ENCODE assay signal across 8 cellular contexts in the genomic region with DNA sequence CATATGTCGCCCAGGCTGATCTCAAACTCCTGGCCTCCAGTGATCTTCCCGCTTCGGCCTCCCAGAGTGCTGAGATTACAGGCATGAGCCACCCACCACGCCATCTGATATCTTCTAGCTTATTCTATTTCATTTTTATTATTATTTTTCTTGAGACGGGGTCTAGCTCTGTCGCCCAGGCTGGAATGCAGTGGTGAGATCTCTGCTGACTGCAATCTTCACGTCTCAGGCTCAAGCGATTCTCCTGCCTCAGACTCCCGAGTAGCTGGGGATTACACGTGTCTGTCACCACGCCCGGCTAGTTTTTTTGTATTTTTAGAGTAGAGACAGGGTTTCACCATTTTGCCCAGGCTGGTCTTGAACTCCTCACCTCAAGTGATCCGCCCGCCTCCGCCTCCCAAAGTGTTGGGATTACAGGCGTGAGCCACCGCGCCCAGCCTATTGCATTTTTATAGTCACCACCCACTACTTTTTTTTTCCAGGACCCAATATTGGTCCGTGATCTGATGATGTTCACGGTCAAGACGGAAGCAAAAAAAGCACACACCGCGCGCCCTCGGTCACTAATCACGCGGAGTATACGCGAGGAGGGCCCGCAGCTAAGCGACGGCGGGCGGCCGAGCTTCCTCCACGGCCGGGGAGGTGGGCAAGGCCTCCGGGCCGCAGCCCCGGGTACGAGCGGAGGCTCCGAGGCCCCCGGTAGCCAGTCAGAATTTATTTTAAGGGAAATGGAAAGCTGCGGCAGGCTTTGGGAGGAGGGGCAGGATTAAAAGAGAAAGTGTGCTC. TPM values are rescaled to one million over a fixed set of nuclear protein-coding genes. Genes with fewer than 3 reads are reported as not detected.
DNase-seq lines count a peak whose midpoint lies in the region; ATAC-seq and TF ChIP-seq lines count a peak whose summit lies in the region.

No MANE protein-coding gene starts in this region.

- peak overlapping the region; percentile 94 for H3K27ac Mint-ChIP-seq in activated naive CD4-positive, alpha-beta T cell treated with anti-CD3 and anti-CD28 coated beads, Interleukin-2, amount 10 ng/mL, durations not matched to agents 7 days and 5 days
- H3K27ac Mint-ChIP-seq in endodermal cell: peak overlapping the region; percentile 86
- peak overlapping the region; percentile 84 to 97 (median 95) for H3K27ac Mint-ChIP-seq in naive thymus-derived CD4-positive, alpha-beta T cell

- no peaks in the 10 kb centered on the region for H3K9me3 Mint-ChIP-seq in activated naive CD4-positive, alpha-beta T cell treated with anti-CD3 and anti-CD28 coated beads, Interleukin-2, amount 10 ng/mL, durations not matched to agents 7 days and 5 days
- H3K9me3 Mint-ChIP-seq in endodermal cell: no peaks in the 10 kb centered on the region
- peaks cover 0 to 13% (median 2%) of the 10 kb centered on the region in 11 donors for H3K9me3 Mint-ChIP-seq in naive thymus-derived CD4-positive, alpha-beta T cell

- POLR2A ChIA-PET in naive thymus-derived CD4-positive, alpha-beta T cell (lab: Charles Lee): interaction anchor here (0.7 to 7.0 kb wide), 11 partner anchors 13 to 265 kb away, joined by 3 to 109 read pairs (median 8); a partner anchor contains a TSS

- H3K27me3 ChIP-seq in RWPE2 (ENCODE audit: insufficient read depth, poor library complexity, severe bottlenecking): peaks cover 20% of the 10 kb centered on the region
- no peaks in the 10 kb centered on the region for H3K27me3 ChIP-seq in endodermal cell (ENCODE audit: control insufficient read depth, insufficient read depth, low read length, poor library complexity, severe bottlenecking)
- no peaks in the 10 kb centered on the region for H3K27me3 ChIP-seq in naive thymus-derived CD4-positive, alpha-beta T cell (ENCODE audit: control insufficient read depth in 2 of 2, insufficient read depth in 2 of 2, low read length in 2 of 2)

- peaks cover 5% of the 10 kb centered on the region for H3K4me1 ChIP-seq in RWPE2 (ENCODE audit: insufficient read depth, poor library complexity, severe bottlenecking)
- H3K4me1 ChIP-seq in endodermal cell (ENCODE audit: control insufficient read depth, insufficient read depth, low read length): no peaks in the 10 kb centered on the region
- H3K4me1 ChIP-seq in naive thymus-derived CD4-positive, alpha-beta T cell (ENCODE audit: control insufficient read depth in 2 of 2, insufficient read depth in 2 of 2, low read length in 2 of 2): peaks cover 39 to 44% of the 10 kb centered on the region in 2 donors

- H3K36me3 ChIP-seq in RWPE2 (ENCODE audit: low read depth) (peaks cover 28% of the 10 kb centered on the region), endodermal cell (ENCODE audit: control insufficient read depth, insufficient read depth, low read length) (peaks cover 22% of the 10 kb centered on the region)
- peaks cover 7 to 20% (median 9%) of the 10 kb centered on the region in 3 experiments for H3K36me3 ChIP-seq in naive thymus-derived CD4-positive, alpha-beta T cell (ENCODE audit: control insufficient read depth in 2 of 3, insufficient read depth in 3 of 3, low read length in 3 of 3)

- peak; percentile 7 for ATAC-seq in HG02885 (IDR thresholded peaks at IDR 0.05; ENCODE audit: poor library complexity, unreplicated experiment)
- peak; percentile 11 for ATAC-seq in RWPE2 (ENCODE audit: low read depth)
- no peak for ATAC-seq in naive thymus-derived CD4-positive, alpha-beta T cell

- DNase-seq in activated naive CD4-positive, alpha-beta T cell treated with anti-CD3 and anti-CD28 coated beads, Interleukin-2, amount 10 ng/mL, durations not matched to agents 7 days and 5 days: no peak
- DNase-seq in activated naive CD4-positive, alpha-beta T cell treated with Interleukin-2 at 50 U/mL for 16 hours: no peak
- no peak for DNase-seq in RWPE2 (ENCODE audit: low spot score)
- no peak for DNase-seq in endodermal cell
- peak in 1 of 9 donors; percentile 26 for DNase-seq in naive thymus-derived CD4-positive, alpha-beta T cell
- DNase-seq in A172 (ENCODE audit: low spot score): no peak
- no peak for DNase-seq in GDM1 (lab: John Stamatoyannopoulos, UW)

- CTCF ChIA-PET in activated naive CD4-positive, alpha-beta T cell treated with anti-CD3 and anti-CD28 coated beads, Interleukin-2, amount 10 ng/mL, durations not matched to agents 7 days and 5 days (lab: Charles Lee): interaction anchor here (0.7 to 1.4 kb wide), 2 partner anchors 54 to 110 kb away, joined by 3 to 4 read pairs; no protein-coding TSS in a partner anchor
- CTCF ChIA-PET in naive thymus-derived CD4-positive, alpha-beta T cell (lab: Charles Lee): interaction anchor here (0.7 to 1.7 kb wide), 5 partner anchors 13 to 89 kb away, joined by 3 to 12 read pairs (median 6); no protein-coding TSS in a partner anchor

- H3K9me3 ChIP-seq in RWPE2 (ENCODE audit: severe bottlenecking): no peaks in the 10 kb centered on the region
- no peaks in the 10 kb centered on the region for H3K9me3 ChIP-seq in endodermal cell (ENCODE audit: control insufficient read depth, low read length)
- H3K9me3 ChIP-seq in naive thymus-derived CD4-positive, alpha-beta T cell (ENCODE audit: control insufficient read depth in 2 of 3, low read length in 3 of 3): peaks cover 0 to under 1% (median 0%) of the 10 kb centered on the region in 3 experiments

- peak overlapping the region; percentile 86 for H3K4me3 Mint-ChIP-seq in activated naive CD4-positive, alpha-beta T cell treated with anti-CD3 and anti-CD28 coated beads, Interleukin-2, amount 10 ng/mL, durations not matched to agents 7 days and 5 days
- peak overlapping the region; percentile 62 for H3K4me3 Mint-ChIP-seq in endodermal cell
- peak overlapping the region; percentile 86 to 96 (median 92) for H3K4me3 Mint-ChIP-seq in naive thymus-derived CD4-positive, alpha-beta T cell

- H3K36me3 Mint-ChIP-seq in activated naive CD4-positive, alpha-beta T cell treated with anti-CD3 and anti-CD28 coated beads, Interleukin-2, amount 10 ng/mL, durations not matched to agents 7 days and 5 days: peaks cover 17% of the 10 kb centered on the region
- peaks cover 22% of the 10 kb centered on the region for H3K36me3 Mint-ChIP-seq in endodermal cell (ENCODE audit: low read depth)
- H3K36me3 Mint-ChIP-seq in naive thymus-derived CD4-positive, alpha-beta T cell: peaks cover 0 to 14% (median 4%) of the 10 kb centered on the region in 5 donors

- 30 to 39% methylated on average over 19 to 45 of the region's 45 CpGs for WGBS in endodermal cell (ENCODE audit: insufficient coverage in 1 of 2, insufficient read length in 1 of 2), 2 experiments

- TF ChIP-seq CTCF in RWPE2 (IDR thresholded peaks at IDR 0.05; ENCODE audit: poor library complexity, severe bottlenecking): no peak
- TF ChIP-seq CTCF in endodermal cell (conservative IDR thresholded peaks at IDR 0.05): no peak

- peaks cover 4% of the 10 kb centered on the region for H3K27me3 Mint-ChIP-seq in activated naive CD4-positive, alpha-beta T cell treated with anti-CD3 and anti-CD28 coated beads, Interleukin-2, amount 10 ng/mL, durations not matched to agents 7 days and 5 days
- H3K27me3 Mint-ChIP-seq in endodermal cell (ENCODE audit: insufficient read depth): peaks cover 6% of the 10 kb centered on the region
- H3K27me3 Mint-ChIP-seq in naive thymus-derived CD4-positive, alpha-beta T cell: no peaks in the 10 kb centered on the region

- H3K9ac ChIP-seq in endodermal cell (ENCODE audit: extremely low read depth, low read length, poor library complexity, severe bottlenecking): peak overlapping the region; percentile 34

- H3K4me3 ChIP-seq in RWPE2 (ENCODE audit: severe bottlenecking) (peak overlapping the region; percentile 92), endodermal cell (ENCODE audit: low read length) (peak overlapping the region; percentile 78)
- peak overlapping the region; percentile 77 for H3K4me3 ChIP-seq in naive thymus-derived CD4-positive, alpha-beta T cell (ENCODE audit: low read length)

- peaks cover 65% of the 10 kb centered on the region for H3K4me1 Mint-ChIP-seq in activated naive CD4-positive, alpha-beta T cell treated with anti-CD3 and anti-CD28 coated beads, Interleukin-2, amount 10 ng/mL, durations not matched to agents 7 days and 5 days
- peaks cover 19% of the 10 kb centered on the region for H3K4me1 Mint-ChIP-seq in endodermal cell
- H3K4me1 Mint-ChIP-seq in naive thymus-derived CD4-positive, alpha-beta T cell: peaks cover 40 to 68% (median 55%) of the 10 kb centered on the region in 7 donors

- intact Hi-C loops in naive thymus-derived CD4-positive, alpha-beta T cell (cut with micrococcal nuclease): loop anchor here (1.0 to 5.0 kb wide), 5 partner anchors 109 to 816 kb away; a partner anchor contains a TSS

- H3K27ac ChIP-seq in RWPE2 (ENCODE audit: poor library complexity, severe bottlenecking): peak overlapping the region; percentile 71
- H3K27ac ChIP-seq in endodermal cell (ENCODE audit: low read depth, low read length): peak overlapping the region; percentile 73
- H3K27ac ChIP-seq in naive thymus-derived CD4-positive, alpha-beta T cell (ENCODE audit: low read depth, low read length): peak overlapping the region; percentile 81

RNA-seq across cellular contexts. Expression of a gene that starts 1.1 kb away (rescaled TPM):
- total RNA-seq in endodermal cell: 10 to 100 TPM; 89.1 to 91.1 TPM
- polyA plus RNA-seq in endodermal cell (2013, experiment 1 of 2): 74.6 TPM
- 61.5 TPM for polyA plus RNA-seq in endodermal cell (2013, experiment 2 of 2)
- total RNA-seq in naive thymus-derived CD4-positive, alpha-beta T cell: 10 to 100 TPM; 39.5 to 61.5 (median 41.9) TPM
- polyA plus RNA-seq in naive thymus-derived CD4-positive, alpha-beta T cell: 1 to 10 TPM; 1.4 to 1.9 TPM
- 45.6 and 55.0 TPM in 2 replicates for total RNA-seq in A172 (2014; rRNA removed; shearing (Covaris generic))

RNA-seq across cellular contexts. Expression of a gene that starts 22.0 kb away (rescaled TPM):
- total RNA-seq in endodermal cell: 100 to 1,000 TPM; 279 to 280 TPM
- 253 TPM for polyA plus RNA-seq in endodermal cell (2013, experiment 1 of 2)
- polyA plus RNA-seq in endodermal cell (2013, experiment 2 of 2): 256 TPM
- total RNA-seq in naive thymus-derived CD4-positive, alpha-beta T cell: 100 to 1,000 TPM; 125 to 301 (median 165) TPM
- 100 to 1,000 TPM; 377 to 406 TPM for polyA plus RNA-seq in naive thymus-derived CD4-positive, alpha-beta T cell
- total RNA-seq in A172 (2014; rRNA removed; shearing (Covaris generic)): 837 and 1,013 TPM in 2 replicates

RNA-seq across cellular contexts. Expression of a gene that starts 22.4 kb away (rescaled TPM):
- 10 to 100 TPM; 23.2 to 28.8 TPM for total RNA-seq in endodermal cell
- 26.8 TPM for polyA plus RNA-seq in endodermal cell (2013, experiment 1 of 2)
- 25.7 TPM for polyA plus RNA-seq in endodermal cell (2013, experiment 2 of 2)
- 10 to 100 TPM; 17.8 to 26.7 (median 22.6) TPM for total RNA-seq in naive thymus-derived CD4-positive, alpha-beta T cell
- polyA plus RNA-seq in naive thymus-derived CD4-positive, alpha-beta T cell: under 1 TPM; 0.47 to 0.54 TPM
- 8.5 and 11.6 TPM in 2 replicates for total RNA-seq in A172 (2014; rRNA removed; shearing (Covaris generic))

RNA-seq across cellular contexts. Expression of a gene that starts 55.5 kb away (rescaled TPM):
- 10 to 100 TPM; 25.5 to 39.9 TPM for total RNA-seq in endodermal cell
- 23.0 TPM for polyA plus RNA-seq in endodermal cell (2013, experiment 1 of 2)
- polyA plus RNA-seq in endodermal cell (2013, experiment 2 of 2): 24.8 TPM
- total RNA-seq in naive thymus-derived CD4-positive, alpha-beta T cell: 10 to 100 TPM; 19.8 to 43.7 (median 23.7) TPM
- polyA plus RNA-seq in naive thymus-derived CD4-positive, alpha-beta T cell: 1 to 10 TPM in 1 of 2 donors, under 1 TPM in 1; 0.74 to 2.3 TPM
- total RNA-seq in A172 (2014; rRNA removed; shearing (Covaris generic)): 5.1 TPM in 2 replicates
